In genomic region chr3:124121379-124122336, GRCh38 we compare ENCODE assay signal across 21 cellular contexts.
DNase-seq lines count a peak whose midpoint lies in the region; ATAC-seq, FAIRE-seq and TF ChIP-seq lines count a peak whose summit lies in the region.
"Had no signal": no experiment of that assay in that cellular context is flagged by ENCODE, and none has a peak within 500 bp of the region (broad histone marks: within the 10 kb centered on the region; RNA-seq: fewer than 3 reads in every experiment).

No MANE protein-coding gene starts in this region.

- 61% methylated on average over 1 of the region's 1 CpG for WGBS in suprapubic skin

- no peaks in the 10 kb centered on the region for H3K36me3 Mint-ChIP-seq in stimulated activated memory B cell treated with anti-CD40 and anti-IgM and Interleukin-4, amounts not matched to agents 10 μg/mL and 1 μg/mL and 100 μg/mL, for 72 hours

- FAIRE-seq in GM19239 (lab: Jason Lieb, UNC), result no peak

- no peak for TF ChIP-seq CTCF in suprapubic skin (IDR thresholded peaks at IDR 0.05)

- no peak overlapping the region for H3K4me3 ChIP-seq in suprapubic skin
- H3K4me3 ChIP-seq: GM23248, PC-9, SJSA1 had no signal

- no peak overlapping the region for H3K4me3 Mint-ChIP-seq in stimulated activated memory B cell treated with anti-CD40 and anti-IgM and Interleukin-4, amounts not matched to agents 10 μg/mL and 1 μg/mL and 100 μg/mL, for 72 hours
- H3K4me3 Mint-ChIP-seq: B cell had no signal

- no peaks in the 10 kb centered on the region for H3K27me3 ChIP-seq in suprapubic skin
- H3K27me3 ChIP-seq: SJSA1 had no signal

- no peaks in the 10 kb centered on the region for H3K9me3 ChIP-seq in suprapubic skin
- H3K9me3 ChIP-seq: SJSA1 had no signal

- DNase-seq in NCI-H1105 treated with DMSO at 0.1 percent for 48 hours (lab: John Stamatoyannopoulos, UW) (peak; percentile 32), NCI-H1105 (lab: John Stamatoyannopoulos, UW) (no peak), ELF-1 (ENCODE audit: low read depth, low spot score) (peak; percentile 44), SK-N-DZ (ENCODE audit: low spot score) (peak; percentile 51), islet precursor cell (peak; percentile 73), GM19239 (ENCODE audit: insufficient read length, low spot score) (no peak), suprapubic skin (ENCODE audit: low spot score in 2 of 2) (no peak)
- DNase-seq: 8988T, COR-L47, DMS 273 treated with DMSO at 0.1 percent for 48 hours, GF-D8, GM23248, HCEC 1CT, NCI-H1930, NCI-H510A, PC-9 had no signal

- H3K4me1 ChIP-seq in suprapubic skin, result peaks cover 10% of the 10 kb centered on the region

- H3K27ac Mint-ChIP-seq in stimulated activated memory B cell treated with anti-CD40 and anti-IgM and Interleukin-4, amounts not matched to agents 10 μg/mL and 1 μg/mL and 100 μg/mL, for 72 hours, result no peak overlapping the region
- H3K27ac Mint-ChIP-seq: B cell had no signal

- H3K9me3 Mint-ChIP-seq in stimulated activated memory B cell treated with anti-CD40 and anti-IgM and Interleukin-4, amounts not matched to agents 10 μg/mL and 1 μg/mL and 100 μg/mL, for 72 hours, result no peaks in the 10 kb centered on the region

- H3K27me3 Mint-ChIP-seq in stimulated activated memory B cell treated with anti-CD40 and anti-IgM and Interleukin-4, amounts not matched to agents 10 μg/mL and 1 μg/mL and 100 μg/mL, for 72 hours, result peaks cover 31% of the 10 kb centered on the region

- H3K36me3 ChIP-seq in suprapubic skin, result no peaks in the 10 kb centered on the region
- H3K36me3 ChIP-seq: SJSA1 had no signal

- H3K27ac ChIP-seq in suprapubic skin, result no peak overlapping the region
- H3K27ac ChIP-seq: GM23248, HL-60, KMS-11, PC-9, SJSA1 had no signal

- TF ChIP-seq EP300 in suprapubic skin (IDR thresholded peaks at IDR 0.05), result no peak

- TF ChIP-seq POLR2A in suprapubic skin (IDR thresholded peaks at IDR 0.05), result no peak

- H3K4me1 Mint-ChIP-seq in stimulated activated memory B cell treated with anti-CD40 and anti-IgM and Interleukin-4, amounts not matched to agents 10 μg/mL and 1 μg/mL and 100 μg/mL, for 72 hours, result no peaks in the 10 kb centered on the region
- H3K4me1 Mint-ChIP-seq: B cell had no signal

- no peak for ATAC-seq in stimulated activated memory B cell treated with anti-CD40 and anti-IgM and Interleukin-4, amounts not matched to agents 10 μg/mL and 1 μg/mL and 100 μg/mL, for 72 hours

Comparison
In these comparisons a context has a peak if more than half of its experiments do, and no peak if none do; other contexts are left out.
1. DNase-seq: peak in NCI-H1105 treated with DMSO at 0.1 percent for 48 hours (single experiment), ELF-1 (single experiment), SK-N-DZ (single experiment) and islet precursor cell (single experiment); none in NCI-H1105 (single experiment), GM19239 (single experiment) and suprapubic skin (0 of 2).